8 cellular contexts compared by ENCODE assay signal in genomic region chr12:14365294-14366210, GRCh38. TPM values are rescaled to one million over a fixed set of nuclear protein-coding genes. Genes with fewer than 3 reads are reported as not detected.
DNase-seq lines count a peak whose midpoint lies in the region; ATAC-seq, FAIRE-seq and TF ChIP-seq lines count a peak whose summit lies in the region.

TSS of gene ATF7IP (plus strand) at chr12:14365682. CDS start at chr12:14423916, 58,234 bp downstream.

- FAIRE-seq in kidney (lab: Jason Lieb, UNC), result peak; percentile 98

- H3K4me1 Mint-ChIP-seq in chondrocyte (ENCODE audit: low read depth), result peaks cover 34% of the 10 kb centered on the region

- no peaks in the 10 kb centered on the region for H3K9me3 ChIP-seq in kidney (ENCODE audit: control insufficient read depth in 1 of 2, low read length in 2 of 2)

- no peaks in the 10 kb centered on the region for H3K36me3 ChIP-seq in kidney (ENCODE audit: control insufficient read depth in 1 of 2, insufficient read depth in 2 of 2, low read length in 2 of 2)

- DNase-seq in AG09309 (ENCODE audit: low read depth), result peak; percentile 94
- DNase-seq in NCI-H446 (lab: John Stamatoyannopoulos, UW), result peak; percentile 91 to 96
- DNase-seq in activated CD4-positive, alpha-beta T cell treated with anti-CD3 and anti-CD28 coated beads for 24 hours (ENCODE audit: low read depth in 2 of 2), result peak; percentile 85 to 93
- DNase-seq in chondrocyte (ENCODE audit: low spot score), result peak; percentile 97
- DNase-seq in kidney, result peak; percentile 98
- peak; percentile 95 for DNase-seq in stimulated activated CD4-positive, alpha-beta T cell treated with anti-CD3 and anti-CD28 coated beads, Interleukin-15, amount 100 ng/mL, for 24 hours

- H3K4me3 Mint-ChIP-seq in chondrocyte (ENCODE audit: unreplicated experiment), result peak within 1 kb of the TSS; percentile 79

- ATAC-seq in GM18909 (IDR thresholded peaks at IDR 0.05; ENCODE audit: poor library complexity, unreplicated experiment), result peak; percentile 74
- ATAC-seq in HG03175 (IDR thresholded peaks at IDR 0.05; ENCODE audit: unreplicated experiment), result peak; percentile 82

- H3K27ac ChIP-seq in kidney (ENCODE audit: low read depth in 2 of 2, low read length in 2 of 2), result peak within 1 kb of the TSS; percentile 98 to 99

- H3K27me3 Mint-ChIP-seq in chondrocyte (ENCODE audit: low read depth), result no peaks in the 10 kb centered on the region

- no peaks in the 10 kb centered on the region for H3K36me3 Mint-ChIP-seq in chondrocyte (ENCODE audit: low read depth)

- H3K4me1 ChIP-seq in kidney (ENCODE audit: control insufficient read depth in 1 of 2, insufficient read depth in 1 of 2, low read depth in 1 of 2, low read length in 2 of 2), result peaks cover 0 to 11% of the 10 kb centered on the region in 2 donors

- H3K9ac ChIP-seq in kidney (ENCODE audit: low read length in 2 of 2), result peak within 1 kb of the TSS; percentile 63 to 86

- peaks cover 5% of the 10 kb centered on the region for H3K9me3 Mint-ChIP-seq in chondrocyte (ENCODE audit: low read depth)

- TF ChIP-seq CTCF in AG09309 (IDR thresholded peaks at IDR 0.05; ENCODE audit: control insufficient read depth, insufficient read depth, low read depth, low read length, missing control alignments), result peak; percentile 36
- TF ChIP-seq CTCF in chondrocyte (IDR thresholded peaks at IDR 0.05), result peak; percentile 73
- peak; percentile 33 for TF ChIP-seq CTCF in kidney (IDR thresholded peaks at IDR 0.05; ENCODE audit: borderline replicate concordance, extremely low read depth, insufficient read depth)

- peak within 1 kb of the TSS; percentile 73 for H3K4me3 ChIP-seq in AG09309 (ENCODE audit: control insufficient read depth, low read depth, low read length)
- H3K4me3 ChIP-seq in kidney (ENCODE audit: low read length in 2 of 2), result peak within 1 kb of the TSS; percentile 79 to 88

- intact Hi-C loops in kidney (cut with DNase I), result loop anchor here (5.0 kb wide), 1 partner anchor 37 kb away; no protein-coding TSS in a partner anchor

- peak within 1 kb of the TSS; percentile 98 for H3K27ac Mint-ChIP-seq in chondrocyte (ENCODE audit: unreplicated experiment)

RNA-seq across cellular contexts. Expression of gene ATF7IP, which starts in this region (rescaled TPM):
- 45.9 to 79.9 TPM (median 50.4 TPM) in 3 replicates for total RNA-seq in chondrocyte
- 97.1 TPM for total RNA-seq in kidney
- polyA plus RNA-seq in kidney (ENCODE audit: insufficient read depth, low read depth, low replicate concordance), result 6.3 TPM

Comparison
In these comparisons a context has a peak if more than half of its experiments do, and no peak if none do; other contexts are left out.
1. Peak in every context shown above with its lines: DNase-seq, ATAC-seq, H3K4me3 ChIP-seq and H3K27ac ChIP-seq.